6 cellular contexts compared by ENCODE assay signal in the genomic region with DNA sequence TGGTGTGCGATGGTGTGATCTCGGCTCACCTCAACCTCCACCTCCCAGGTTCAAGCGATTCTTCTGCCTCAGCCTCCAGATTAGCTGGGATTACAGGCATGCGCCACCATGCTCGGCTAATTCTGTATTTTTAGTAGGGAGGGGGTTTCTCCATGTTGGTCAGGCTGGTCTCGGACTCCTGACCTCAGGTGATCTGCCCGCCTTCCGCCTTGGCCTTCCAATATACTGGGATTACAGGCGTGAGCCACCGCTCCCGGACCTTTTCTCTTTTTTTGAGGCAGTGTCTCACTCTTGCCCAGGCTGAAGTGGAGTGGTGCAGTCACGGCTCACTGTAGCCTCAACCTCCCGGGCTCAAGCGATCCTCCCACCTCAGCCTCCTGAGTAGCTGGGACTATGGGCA. TPM values are rescaled to one million over a fixed set of nuclear protein-coding genes. Genes with fewer than 3 reads are reported as not detected.
"Had no signal": no experiment of that assay in that cellular context is flagged by ENCODE, and none has a peak within 500 bp of the region (broad histone marks: within the 10 kb centered on the region; RNA-seq: fewer than 3 reads in every experiment).

No MANE protein-coding gene starts in this region.

RNA-seq across cellular contexts. Expression of gene DIXDC1, which starts 4.0 kb away (rescaled TPM):
- polyA plus RNA-seq: immature natural killer cell had no signal

RNA-seq across cellular contexts. Expression of gene C11orf52, which starts 14.5 kb away (rescaled TPM):
- total RNA-seq: mononuclear cell, natural killer cell had no signal
- polyA plus RNA-seq: immature natural killer cell had no signal

RNA-seq across cellular contexts. Expression of gene HSPB2, which starts 20.6 kb away (rescaled TPM):
- total RNA-seq: mononuclear cell, natural killer cell, progenitor cell of endocrine pancreas, pulmonary artery endothelial cell, vagina had no signal
- polyA plus RNA-seq: immature natural killer cell had no signal

RNA-seq across cellular contexts. Expression of gene CRYAB, which starts 21.6 kb away (rescaled TPM):
- total RNA-seq: mononuclear cell, natural killer cell, progenitor cell of endocrine pancreas had no signal
- polyA plus RNA-seq: immature natural killer cell had no signal
